ENCODE assay signal across 1 cellular context in genomic region chr10:78059916-78060315, GRCh38.
TF ChIP-seq lines count a peak whose summit lies in the region.

No MANE protein-coding gene starts in this region.

TF ChIP-seq in HepG2, 621 proteins besides CTCF, POLR2A, EP300 and RAD21:
- TF ChIP-seq MNT (IDR thresholded peaks at IDR 0.05), result peak; percentile 69; the same call in 1 of the 2 replicates
- no peak for TF ChIP-seq KDM4B (CRISPR knock-in tag; IDR thresholded peaks at IDR 0.05)
